15 cellular contexts compared by ENCODE assay signal in genomic region chr15:45121706-45122417, GRCh38. TPM values are rescaled to one million over a fixed set of nuclear protein-coding genes. Genes with fewer than 3 reads are reported as not detected.
DNase-seq lines count a peak whose midpoint lies in the region; ATAC-seq and TF ChIP-seq lines count a peak whose summit lies in the region.
"Had no signal": no experiment of that assay in that cellular context is flagged by ENCODE, and none has a peak within 500 bp of the region (broad histone marks: within the 10 kb centered on the region; RNA-seq: fewer than 3 reads in every experiment).

No MANE protein-coding gene starts in this region.

- H3K4me1 ChIP-seq in GM23248 (ENCODE audit: insufficient read depth): peaks cover 12% of the 10 kb centered on the region
- peaks cover 12% of the 10 kb centered on the region for H3K4me1 ChIP-seq in RWPE2 (ENCODE audit: insufficient read depth, poor library complexity, severe bottlenecking)
- H3K4me1 ChIP-seq in skeletal muscle satellite cell (ENCODE audit: control insufficient read depth, insufficient read depth, low read length): peaks cover 14% of the 10 kb centered on the region
- H3K4me1 ChIP-seq: SJCRH30 had no signal

- no peak for TF ChIP-seq CTCF in RWPE2 (IDR thresholded peaks at IDR 0.05; ENCODE audit: poor library complexity, severe bottlenecking)
- no peak for TF ChIP-seq CTCF in fibroblast of pulmonary artery (IDR thresholded peaks at IDR 0.05; ENCODE audit: low read length, missing control alignments)

- ATAC-seq in RWPE2 (ENCODE audit: low read depth): peak; percentile 89
- ATAC-seq in left lobe of liver: no peak
- ATAC-seq: activated CD4-positive, alpha-beta T cell treated with anti-CD3 and anti-CD28 coated beads for 36 hours; psoas muscle had no signal

- H3K9me3 ChIP-seq in GM23248 (ENCODE audit: low read depth) (no peaks in the 10 kb centered on the region), RWPE2 (ENCODE audit: severe bottlenecking) (no peaks in the 10 kb centered on the region), skeletal muscle satellite cell (replicated peaks; ENCODE audit: low read length) (no peaks in the 10 kb centered on the region)
- H3K9me3 ChIP-seq: psoas muscle, SJCRH30 had no signal

- no peaks in the 10 kb centered on the region for H3K79me2 ChIP-seq in GM23248 (ENCODE audit: insufficient read depth)

- H2AFZ ChIP-seq in GM23248: peak overlapping the region; percentile 67

- peak; percentile 96 for DNase-seq in GM23248
- peak; percentile 94 for DNase-seq in RWPE2 (ENCODE audit: low spot score)
- peak; percentile 72 for DNase-seq in fibroblast of pulmonary artery (ENCODE audit: low read depth)
- no peak for DNase-seq in central memory CD4-positive, alpha-beta T cell
- no peak for DNase-seq in left lobe of liver (ENCODE audit: low spot score)
- DNase-seq in NOMO-1 (lab: John Stamatoyannopoulos, UW; ENCODE audit: unreplicated experiment in 2 of 2): no peak
- DNase-seq: activated CD4-positive, alpha-beta T cell treated with anti-CD3 and anti-CD28 coated beads for 36 hours; activated naive CD4-positive, alpha-beta T cell treated with anti-CD3 and anti-CD28 coated beads, Interleukin-2, amount 50 U/mL, for 16 hours; GOT3; NCI-H2029 treated with DMSO at 0.1 percent for 48 hours; psoas muscle; SJCRH30 had no signal

- in situ Hi-C loops in GM23248 (cut with MboI): no loop called here

- H3K4me2 ChIP-seq in GM23248 (ENCODE audit: unreplicated experiment): peak overlapping the region; percentile 66
- peak overlapping the region; percentile 73 for H3K4me2 ChIP-seq in skeletal muscle satellite cell (ENCODE audit: low read length)

- WGBS in GM23248 (ENCODE audit: low coverage in 1 of 2, low lambda C conversion rate in 2 of 2, missing lambda C conversion rate in 2 of 2), 2 experiments: 12% methylated on average over 9 of the region's 9 CpGs

- peak overlapping the region; percentile 64 for H3K9ac ChIP-seq in GM23248
- peak overlapping the region; percentile 48 for H3K9ac ChIP-seq in skeletal muscle satellite cell (ENCODE audit: low read depth, low read length)

- peaks cover 12% of the 10 kb centered on the region for H3F3A ChIP-seq in GM23248 (ENCODE audit: insufficient read depth)

- H3K27me3 ChIP-seq in GM23248 (replicated peaks; ENCODE audit: insufficient read depth) (peaks cover 9% of the 10 kb centered on the region), RWPE2 (ENCODE audit: insufficient read depth, poor library complexity, severe bottlenecking) (peaks cover 9% of the 10 kb centered on the region), skeletal muscle satellite cell (ENCODE audit: control insufficient read depth, insufficient read depth, low read length) (peaks cover 45% of the 10 kb centered on the region)
- H3K27me3 ChIP-seq: SJCRH30 had no signal

- H3K27ac ChIP-seq in GM23248: peak overlapping the region; percentile 77
- H3K27ac ChIP-seq in RWPE2 (ENCODE audit: poor library complexity, severe bottlenecking): peak overlapping the region; percentile 20
- H3K27ac ChIP-seq: HL-60, psoas muscle, SJCRH30 had no signal

- no peaks in the 10 kb centered on the region for H3K9me2 ChIP-seq in GM23248 (ENCODE audit: insufficient read depth)

- H3K36me3 ChIP-seq in GM23248 (ENCODE audit: low read depth): no peaks in the 10 kb centered on the region
- H3K36me3 ChIP-seq in RWPE2 (ENCODE audit: low read depth): no peaks in the 10 kb centered on the region
- H3K36me3 ChIP-seq in skeletal muscle satellite cell (ENCODE audit: insufficient read depth, low read length): no peaks in the 10 kb centered on the region
- H3K36me3 ChIP-seq: SJCRH30 had no signal

- peak overlapping the region; percentile 40 for H3K4me3 ChIP-seq in GM23248
- no peak overlapping the region for H3K4me3 ChIP-seq in RWPE2 (ENCODE audit: severe bottlenecking)
- no peak overlapping the region for H3K4me3 ChIP-seq in fibroblast of pulmonary artery (replicated peaks; ENCODE audit: low read depth, low read length)
- no peak overlapping the region for H3K4me3 ChIP-seq in skeletal muscle satellite cell (ENCODE audit: low read length)
- H3K4me3 ChIP-seq: lung, psoas muscle, SJCRH30 had no signal

- H4K20me1 ChIP-seq in GM23248 (ENCODE audit: insufficient read depth): no peaks in the 10 kb centered on the region

RNA-seq across cellular contexts. Expression of gene DUOXA2, which starts 7.7 kb away (rescaled TPM):
- not detected in 2 replicates for total RNA-seq in GM23248 (2014; rRNA removed; shearing (Covaris generic))
- not detected in 2 replicates for polyA plus RNA-seq in GM23248 (2016; fragmentation: Nextera tagmentation; extraction: Ambion mirVana)
- total RNA-seq in skeletal muscle satellite cell (2012; rRNA removed): not detected in 2 replicates
- not detected for total RNA-seq in left lobe of liver
- total RNA-seq: activated CD4-positive, alpha-beta T cell treated with anti-CD3 and anti-CD28 coated beads for 36 hours; psoas muscle; SJCRH30 had no signal

RNA-seq across cellular contexts. Expression of gene DUOXA1, which starts 7.8 kb away (rescaled TPM):
- 2.4 TPM in 1 of 2 replicates, not detected in the other for total RNA-seq in GM23248 (2014; rRNA removed; shearing (Covaris generic))
- 0.48 and 0.61 TPM in 2 replicates for polyA plus RNA-seq in GM23248 (2016; fragmentation: Nextera tagmentation; extraction: Ambion mirVana)
- total RNA-seq in skeletal muscle satellite cell (2012; rRNA removed): not detected in 2 replicates
- not detected for total RNA-seq in left lobe of liver

RNA-seq across cellular contexts. Expression of gene DUOX2, which starts 7.9 kb away (rescaled TPM):
- total RNA-seq in GM23248 (2014; rRNA removed; shearing (Covaris generic)): not detected in 2 replicates
- polyA plus RNA-seq in GM23248 (2016; fragmentation: Nextera tagmentation; extraction: Ambion mirVana): 0.03 TPM in 2 replicates
- total RNA-seq in skeletal muscle satellite cell (2012; rRNA removed): not detected in 2 replicates
- 0.10 TPM for total RNA-seq in left lobe of liver
- total RNA-seq: SJCRH30 had no signal

RNA-seq across cellular contexts. Expression of gene DUOX1, which starts 7.9 kb away (rescaled TPM):
- total RNA-seq in GM23248 (2014; rRNA removed; shearing (Covaris generic)): 0.32 and 0.89 TPM in 2 replicates
- 1.5 and 1.8 TPM in 2 replicates for polyA plus RNA-seq in GM23248 (2016; fragmentation: Nextera tagmentation; extraction: Ambion mirVana)
- not detected in 2 replicates for total RNA-seq in skeletal muscle satellite cell (2012; rRNA removed)
- 0.45 TPM for total RNA-seq in left lobe of liver
- total RNA-seq: SJCRH30 had no signal

Comparison
In these comparisons a context has a peak if more than half of its experiments do, and no peak if none do; other contexts are left out.
1. DNase-seq: peak in GM23248 (single experiment), RWPE2 (single experiment) and fibroblast of pulmonary artery (single experiment); none in central memory CD4-positive, alpha-beta T cell (single experiment), left lobe of liver (single experiment) and NOMO-1 (0 of 2).